9 cellular contexts compared by ENCODE assay signal in the genomic region with DNA sequence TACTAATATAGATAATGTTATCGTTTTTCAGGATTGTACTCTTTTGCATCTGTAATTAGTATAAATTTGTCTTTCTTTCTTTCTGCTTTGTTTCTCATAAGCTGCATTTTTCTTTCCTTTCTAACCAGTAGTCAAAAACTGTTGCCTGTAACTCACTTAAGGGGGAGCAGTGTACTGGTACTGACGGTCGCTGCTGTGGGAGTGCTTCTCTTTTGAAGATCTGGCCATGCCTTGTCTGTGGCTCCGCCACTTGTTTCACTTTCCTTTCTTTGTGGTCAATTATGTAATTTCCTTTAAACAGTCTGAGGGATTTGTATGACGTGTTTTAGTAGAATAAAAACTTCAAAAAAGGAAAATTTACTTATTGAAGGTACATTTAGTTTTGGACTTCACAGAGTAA. TPM values are rescaled to one million over a fixed set of nuclear protein-coding genes. Genes with fewer than 3 reads are reported as not detected.
DNase-seq lines count a peak whose midpoint lies in the region; ATAC-seq and TF ChIP-seq lines count a peak whose summit lies in the region.
"Had no signal": no experiment of that assay in that cellular context is flagged by ENCODE, and none has a peak within 500 bp of the region (broad histone marks: within the 10 kb centered on the region; RNA-seq: fewer than 3 reads in every experiment).

No MANE protein-coding gene starts in this region.

- DNase-seq in GDM1 (lab: John Stamatoyannopoulos, UW), result peak; percentile 45
- DNase-seq in MV-4-11 (lab: John Stamatoyannopoulos, UW), result peak; percentile 96
- peak; percentile 66 for DNase-seq in activated T-cell treated with anti-CD3 and anti-CD28 coated beads, Interleukin-2, amount 50 U/mL, for 4 hours
- DNase-seq in right lobe of liver, result peak in 1 of 3 donors; percentile 55
- peak; percentile 69 for DNase-seq in stromal cell of bone marrow (ENCODE audit: low read depth)
- no peak for DNase-seq in ecto neural progenitor cell (ENCODE audit: low spot score)
- no peak for DNase-seq in suprapubic skin (ENCODE audit: low spot score in 2 of 2)

- H3K27me3 ChIP-seq in right lobe of liver (no peaks in the 10 kb centered on the region), suprapubic skin (no peaks in the 10 kb centered on the region)

- no peak for TF ChIP-seq EP300 in suprapubic skin (IDR thresholded peaks at IDR 0.05)

- TF ChIP-seq POLR2A in right lobe of liver (IDR thresholded peaks at IDR 0.05) (no peak), suprapubic skin (IDR thresholded peaks at IDR 0.05) (no peak)

- ATAC-seq in GM21723 (IDR thresholded peaks at IDR 0.05; ENCODE audit: unreplicated experiment) (peak; percentile 95), right lobe of liver (peak; percentile 73 to 88 (median 86))
- peak; percentile 80 to 82 for ATAC-seq in activated T-cell treated with anti-CD3 and anti-CD28 coated beads, Interleukin-2, amount 50 U/mL, for 4 hours

- peaks cover 0 to 10% (median 0%) of the 10 kb centered on the region in 4 donors for H3K4me1 ChIP-seq in right lobe of liver
- H3K4me1 ChIP-seq in suprapubic skin, result no peaks in the 10 kb centered on the region

- no peak overlapping the region for H3K4me3 ChIP-seq in right lobe of liver
- H3K4me3 ChIP-seq in suprapubic skin, result no peak overlapping the region

- H3K36me3 Mint-ChIP-seq in activated T-cell treated with anti-CD3 and anti-CD28 coated beads, Interleukin-2, amount 50 U/mL, for 4 hours (ENCODE audit: insufficient read depth), result peaks cover 62% of the 10 kb centered on the region

- no peaks in the 10 kb centered on the region for H3K27me3 Mint-ChIP-seq in activated T-cell treated with anti-CD3 and anti-CD28 coated beads, Interleukin-2, amount 50 U/mL, for 4 hours (ENCODE audit: low read depth)

- peak overlapping the region; percentile 47 for H3K4me3 Mint-ChIP-seq in activated T-cell treated with anti-CD3 and anti-CD28 coated beads, Interleukin-2, amount 50 U/mL, for 4 hours
- H3K4me3 Mint-ChIP-seq: nephron had no signal

- TF ChIP-seq CTCF in right lobe of liver (IDR thresholded peaks at IDR 0.05), result no peak
- TF ChIP-seq CTCF in suprapubic skin (IDR thresholded peaks at IDR 0.05), result no peak

- H3K9me3 ChIP-seq in right lobe of liver (no peaks in the 10 kb centered on the region), suprapubic skin (no peaks in the 10 kb centered on the region)

- WGBS in right lobe of liver (ENCODE audit: insufficient coverage, low coverage, low lambda C conversion rate, missing lambda C conversion rate), result 33% methylated on average over 5 of the region's 5 CpGs
- WGBS in suprapubic skin, result 54% methylated on average over 5 of the region's 5 CpGs

- no peaks in the 10 kb centered on the region for H3K9me3 Mint-ChIP-seq in activated T-cell treated with anti-CD3 and anti-CD28 coated beads, Interleukin-2, amount 50 U/mL, for 4 hours
- H3K9me3 Mint-ChIP-seq: nephron had no signal

- no peak overlapping the region for H3K27ac ChIP-seq in right lobe of liver
- no peak overlapping the region for H3K27ac ChIP-seq in suprapubic skin

- peaks cover 57% of the 10 kb centered on the region for H3K4me1 Mint-ChIP-seq in activated T-cell treated with anti-CD3 and anti-CD28 coated beads, Interleukin-2, amount 50 U/mL, for 4 hours (ENCODE audit: low read depth)
- H3K4me1 Mint-ChIP-seq: nephron had no signal

- H3K36me3 ChIP-seq in right lobe of liver (peaks cover 10 to 84% (median 33%) of the 10 kb centered on the region in 4 donors), suprapubic skin (peaks cover 98% of the 10 kb centered on the region)

- intact Hi-C loops in right lobe of liver (cut with DNase I), result no loop called here

RNA-seq across cellular contexts. Expression of a gene that starts 37.0 kb away (rescaled TPM):
- total RNA-seq in activated T-cell treated with anti-CD3 and anti-CD28 coated beads, Interleukin-2, amount 50 U/mL, for 4 hours, result 10 to 100 TPM; 33.4 to 39.1 (median 35.4) TPM
- total RNA-seq in right lobe of liver (10 to 100 TPM; 40.6 to 89.6 (median 60.6) TPM), suprapubic skin (10 to 100 TPM; 29.9 to 62.3 (median 46.1) TPM)

RNA-seq across cellular contexts. Expression of a gene that starts 57.4 kb away (rescaled TPM):
- total RNA-seq in activated T-cell treated with anti-CD3 and anti-CD28 coated beads, Interleukin-2, amount 50 U/mL, for 4 hours, result 10 to 100 TPM; 28.8 to 34.4 (median 30.1) TPM
- total RNA-seq in right lobe of liver (10 to 100 TPM; 23.9 to 35.2 (median 29.8) TPM), suprapubic skin (10 to 100 TPM; 27.1 to 31.3 (median 29.1) TPM)

RNA-seq across cellular contexts. Expression of a gene that starts 57.5 kb away (rescaled TPM):
- total RNA-seq in activated T-cell treated with anti-CD3 and anti-CD28 coated beads, Interleukin-2, amount 50 U/mL, for 4 hours, result 10 to 100 TPM; 30.2 to 32.7 (median 30.4) TPM
- total RNA-seq in right lobe of liver (10 to 100 TPM; 13.3 to 24.3 (median 20.2) TPM), suprapubic skin (10 to 100 TPM; 41.8 to 57.8 (median 53.8) TPM)

Comparison
In these comparisons a context has a peak if more than half of its experiments do, and no peak if none do; other contexts are left out.
1. DNase-seq: peak in GDM1 (single experiment), MV-4-11 (single experiment), activated T-cell treated with anti-CD3 and anti-CD28 coated beads, Interleukin-2, amount 50 U/mL, for 4 hours (single experiment) and stromal cell of bone marrow (single experiment); none in ecto neural progenitor cell (single experiment) and suprapubic skin (0 of 2).
2. Peak in every context shown above with its lines, with median percentiles within 50 percentile points of each other: ATAC-seq.